ENCODE assay signal across 28 cellular contexts in the genomic region with DNA sequence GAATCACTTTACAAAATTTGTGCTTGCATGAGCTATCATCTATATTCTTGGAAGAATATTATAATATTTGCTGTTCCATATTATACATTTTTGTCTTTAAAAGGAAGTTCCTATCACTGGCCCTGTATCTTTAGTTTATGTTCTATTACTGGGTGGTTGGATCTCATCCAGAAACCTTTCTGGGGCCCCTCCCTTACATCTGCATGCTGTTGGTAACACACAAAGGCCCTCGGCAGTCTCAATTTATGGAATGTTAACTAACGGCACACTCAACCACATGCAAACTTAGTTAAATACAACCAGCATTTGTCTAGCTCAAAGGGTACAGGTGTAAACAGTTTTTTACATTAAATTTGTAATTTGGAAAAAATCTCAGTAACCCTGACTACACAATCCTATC.
"Had no signal": no experiment of that assay in that cellular context is flagged by ENCODE, and none has a peak within 500 bp of the region (broad histone marks: within the 10 kb centered on the region; RNA-seq: fewer than 3 reads in every experiment).

No MANE protein-coding gene starts in this region.

- DNase-seq: activated CD4-positive, alpha-beta memory T cell treated with anti-CD3 and anti-CD28 coated beads for 36 hours; activated CD4-positive, alpha-beta T cell treated with anti-CD3 and anti-CD28 coated beads, Interleukin-2, amount 10 ng/mL, durations not matched to agents 24 days and 14 days; activated CD4-positive, CD25-positive, alpha-beta regulatory T cell treated with anti-CD3 and anti-CD28 coated beads, Interleukin-2, amount 50 U/mL, for 72 hours; activated CD8-positive, alpha-beta memory T cell treated with anti-CD3 and anti-CD28 coated beads, Interleukin-2, amount 50 U/mL, for 4 hours; activated effector memory CD4-positive, alpha-beta T cell treated with anti-CD3 and anti-CD28 coated beads, Interleukin-2, amount 50 U/mL, for 16 hours; activated naive CD4-positive, alpha-beta T cell treated with anti-CD3 and anti-CD28 coated beads for 36 hours; activated naive CD8-positive, alpha-beta T cell treated with anti-CD3 and anti-CD28 coated beads for 36 hours; activated T-cell treated with anti-CD3 and anti-CD28 coated beads, Interleukin-2, amount 50 U/mL, for 1 hour; glutamatergic neuron; left cardiac atrium; naive thymus-derived CD8-positive, alpha-beta T cell; nucleus accumbens; pancreas; retina; sigmoid colon; small intestine; stimulated activated CD4-positive, alpha-beta T cell treated with anti-CD3 and anti-CD28 coated beads, Interleukin-1b, Interleukin-23, amount 100 ng/mL, for 48 hours; stimulated activated CD4-positive, alpha-beta T cell treated with anti-CD3 and anti-CD28 coated beads, Interleukin-4, amount 100 ng/mL, for 4 hours; stimulated activated CD8-positive, alpha-beta memory T cell treated with anti-CD3 and anti-CD28 coated beads, Interleukin-4, amount 100 ng/mL, for 48 hours; stomach; T-helper 9 cell; thyroid gland; upper lobe of left lung had no signal

- H3K27ac ChIP-seq: ascending aorta, pancreas, prostate gland, sigmoid colon, stomach, thyroid gland, upper lobe of left lung, vagina had no signal

- H3K27me3 ChIP-seq: ascending aorta, pancreas, sigmoid colon, stomach, thyroid gland, upper lobe of left lung, vagina had no signal

- H3K4me3 ChIP-seq: ascending aorta, pancreas, prostate gland, sigmoid colon, stomach, thyroid gland, upper lobe of left lung, vagina had no signal

- H3K36me3 ChIP-seq: ascending aorta, pancreas, prostate gland, sigmoid colon, stomach, thyroid gland, upper lobe of left lung, vagina had no signal

- ATAC-seq: esophagus mucosa; left cardiac atrium; naive thymus-derived CD8-positive, alpha-beta T cell; pancreas; stimulated activated memory B cell treated with anti-CD40 and anti-IgM and Interleukin-4, amounts not matched to agents 10 μg/mL and 1 μg/mL and 100 μg/mL, for 72 hours had no signal

- H3K4me1 ChIP-seq: ascending aorta, prostate gland, sigmoid colon, thyroid gland, upper lobe of left lung, vagina had no signal

- H3K9me3 ChIP-seq: ascending aorta, pancreas, prostate gland, sigmoid colon, stomach, thyroid gland, upper lobe of left lung, vagina had no signal
